Comparison of ENCODE assay signal across 17 cellular contexts in genomic region chr15:60346077-60346476, GRCh38. TPM values are rescaled to one million over a fixed set of nuclear protein-coding genes. Genes with fewer than 3 reads are reported as not detected.
DNase-seq lines count a peak whose midpoint lies in the region; ATAC-seq and TF ChIP-seq lines count a peak whose summit lies in the region.
"Had no signal": no experiment of that assay in that cellular context is flagged by ENCODE, and none has a peak within 500 bp of the region (broad histone marks: within the 10 kb centered on the region; RNA-seq: fewer than 3 reads in every experiment).

No MANE protein-coding gene starts in this region.

- no peak for TF ChIP-seq EP300 in suprapubic skin (IDR thresholded peaks at IDR 0.05)

- H3K4me2 ChIP-seq in GM23248 (ENCODE audit: unreplicated experiment) (no peak overlapping the region), smooth muscle cell (no peak overlapping the region)

- peaks cover 7% of the 10 kb centered on the region; the same call in 1 of the 2 replicates for H4K20me1 ChIP-seq in GM23248 (ENCODE audit: insufficient read depth)
- H4K20me1 ChIP-seq in smooth muscle cell (ENCODE audit: low read depth) = peaks cover 61% of the 10 kb centered on the region

- peaks cover 31% of the 10 kb centered on the region for H3K79me2 ChIP-seq in GM23248 (ENCODE audit: insufficient read depth)
- no peaks in the 10 kb centered on the region for H3K79me2 ChIP-seq in smooth muscle cell (ENCODE audit: low read depth)

- no peaks in the 10 kb centered on the region for H3K9me3 ChIP-seq in GM23248 (ENCODE audit: low read depth)
- H3K9me3 ChIP-seq in smooth muscle cell (replicated peaks; ENCODE audit: low read depth) = no peaks in the 10 kb centered on the region
- H3K9me3 ChIP-seq in suprapubic skin = no peaks in the 10 kb centered on the region
- no peaks in the 10 kb centered on the region for H3K9me3 ChIP-seq in WERI-Rb-1 (ENCODE audit: severe bottlenecking)

- TF ChIP-seq CTCF in smooth muscle cell (IDR thresholded peaks at IDR 0.05; ENCODE audit: borderline replicate concordance, insufficient read depth, poor library complexity, severe bottlenecking) (no peak), suprapubic skin (IDR thresholded peaks at IDR 0.05) (no peak), WERI-Rb-1 (IDR thresholded peaks at IDR 0.05; ENCODE audit: low read depth, low read length) (no peak)

- TF ChIP-seq POLR2A in suprapubic skin (IDR thresholded peaks at IDR 0.05) = no peak

- H3K36me3 ChIP-seq in GM23248 (ENCODE audit: low read depth) (peaks cover 66% of the 10 kb centered on the region), smooth muscle cell (ENCODE audit: low read depth) (peaks cover 29% of the 10 kb centered on the region), suprapubic skin (peaks cover 61% of the 10 kb centered on the region), WERI-Rb-1 (no peaks in the 10 kb centered on the region)

- H3K4me1 ChIP-seq in GM23248 (ENCODE audit: insufficient read depth) (peaks cover 35% of the 10 kb centered on the region), smooth muscle cell (ENCODE audit: low read depth) (no peaks in the 10 kb centered on the region), suprapubic skin (no peaks in the 10 kb centered on the region)

- H3K9ac ChIP-seq in GM23248 (peak overlapping the region; percentile 26; the same call in 1 of the 2 replicates), smooth muscle cell (ENCODE audit: low read depth) (no peak overlapping the region)

- 61 to 63% methylated on average over 3 of the region's 3 CpGs for WGBS in GM23248 (ENCODE audit: low coverage in 1 of 2, low lambda C conversion rate in 2 of 2, missing lambda C conversion rate in 2 of 2), 2 experiments
- WGBS in smooth muscle cell (ENCODE audit: low lambda C conversion rate) = 99% methylated on average over 3 of the region's 3 CpGs
- 72% methylated on average over 3 of the region's 3 CpGs for WGBS in suprapubic skin

- H3K27ac ChIP-seq in GM23248 = peak overlapping the region; percentile 60
- peak overlapping the region; percentile 19 for H3K27ac ChIP-seq in smooth muscle cell (ENCODE audit: low read depth)
- H3K27ac ChIP-seq in suprapubic skin = no peak overlapping the region
- no peak overlapping the region for H3K27ac ChIP-seq in WERI-Rb-1

- H3K27me3 ChIP-seq in GM23248 (replicated peaks; ENCODE audit: insufficient read depth) (no peaks in the 10 kb centered on the region), smooth muscle cell (ENCODE audit: low read depth) (no peaks in the 10 kb centered on the region), suprapubic skin (no peaks in the 10 kb centered on the region), WERI-Rb-1 (ENCODE audit: insufficient read depth, low read depth, severe bottlenecking) (no peaks in the 10 kb centered on the region)

- intact Hi-C loops in sciatic nerve (cut with DNase I) = no loop called here

- H3K4me3 ChIP-seq in GM23248 (no peak overlapping the region), smooth muscle cell (no peak overlapping the region), suprapubic skin (no peak overlapping the region), WERI-Rb-1 (ENCODE audit: low read depth, low read length) (no peak overlapping the region)

- H2AFZ ChIP-seq in GM23248 = no peak overlapping the region
- H2AFZ ChIP-seq in smooth muscle cell (ENCODE audit: low read depth) = no peak overlapping the region

- ATAC-seq in sciatic nerve = no peak

- H3F3A ChIP-seq in GM23248 (ENCODE audit: insufficient read depth) (peaks cover 94% of the 10 kb centered on the region), smooth muscle cell (ENCODE audit: low read depth) (peaks cover 63% of the 10 kb centered on the region)

- H3K9me2 ChIP-seq in GM23248 (ENCODE audit: insufficient read depth) = no peaks in the 10 kb centered on the region

- in situ Hi-C loops in GM23248 (cut with MboI) = no loop called here

- no peak for DNase-seq in GM23248
- peak; percentile 9 for DNase-seq in astrocyte of the hippocampus (ENCODE audit: low read depth, low spot score)
- DNase-seq in fibroblast of gingiva (ENCODE audit: low read depth) = peak; percentile 21
- DNase-seq in smooth muscle cell (lab: John Stamatoyannopoulos, UW; ENCODE audit: unreplicated experiment) = no peak
- DNase-seq in sciatic nerve (ENCODE audit: low spot score) = no peak
- no peak for DNase-seq in suprapubic skin (ENCODE audit: low spot score in 2 of 2)
- DNase-seq in activated CD8-positive, alpha-beta memory T cell treated with anti-CD3 and anti-CD28 coated beads for 24 hours = no peak
- DNase-seq in WERI-Rb-1 = no peak
- DNase-seq: C1 segment of cervical spinal cord; CD8-positive, alpha-beta memory T cell; DMS79; KBM-7; NCI-H187 treated with DMSO at 0.1 percent for 48 hours; NCI-H2227 treated with DMSO at 0.1 percent for 48 hours; NCI-H510A treated with DMSO at 0.1 percent for 48 hours; NCI-H774; SHP77 treated with DMSO at 0.1 percent for 48 hours had no signal

RNA-seq across cellular contexts. Expression of gene ANXA2, which starts 51.7 kb away (rescaled TPM):
- 4,470 and 4,692 TPM in 2 replicates for total RNA-seq in GM23248 (2014; rRNA removed; shearing (Covaris generic))
- polyA plus RNA-seq in GM23248 (2016; fragmentation: Nextera tagmentation; extraction: Ambion mirVana) (6,052 and 6,251 TPM in 2 replicates), smooth muscle cell (2,665 and 3,194 TPM in 2 replicates)
- total RNA-seq in smooth muscle cell (2,380 and 2,477 TPM in 2 replicates), sciatic nerve (904 TPM), suprapubic skin (1,000 to 10,000 TPM; 1,379 to 1,734 (median 1,554) TPM)

Comparison
In these comparisons a context has a peak if more than half of its experiments do, and no peak if none do; other contexts are left out.
1. DNase-seq: peak in astrocyte of the hippocampus (single experiment) and fibroblast of gingiva (single experiment); none in GM23248 (single experiment), smooth muscle cell (single experiment), sciatic nerve (single experiment), suprapubic skin (0 of 2), activated CD8-positive, alpha-beta memory T cell treated with anti-CD3 and anti-CD28 coated beads for 24 hours (single experiment) and WERI-Rb-1 (single experiment).
2. H3K27ac ChIP-seq: peak in GM23248 (single experiment) and smooth muscle cell (single experiment); none in suprapubic skin (single experiment) and WERI-Rb-1 (single experiment).